21 cellular contexts compared by ENCODE assay signal in the genomic region with DNA sequence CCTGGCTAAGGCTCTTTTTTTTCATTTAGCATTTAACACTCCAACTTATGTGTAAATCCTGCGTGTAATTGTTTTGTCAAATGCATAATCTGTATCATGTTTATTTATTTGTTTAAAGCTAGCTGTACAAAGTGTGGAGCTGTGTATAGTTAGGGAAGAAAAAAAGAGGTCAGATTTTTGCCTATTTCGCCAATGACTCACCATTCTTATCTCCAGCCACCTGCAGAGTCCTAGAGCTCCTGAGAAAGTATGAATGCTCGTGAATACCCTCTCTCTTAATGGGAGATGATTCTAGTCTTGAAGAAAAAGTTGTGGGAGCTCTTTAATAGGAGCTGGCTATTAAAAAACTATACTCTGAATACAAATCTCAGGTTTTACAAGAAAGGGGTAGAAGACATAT.
"Had no signal": no experiment of that assay in that cellular context is flagged by ENCODE, and none has a peak within 500 bp of the region (broad histone marks: within the 10 kb centered on the region; RNA-seq: fewer than 3 reads in every experiment).

No MANE protein-coding gene starts in this region.

- DNase-seq: activated CD4-positive, alpha-beta T cell treated with anti-CD3 and anti-CD28 coated beads for 48 hours; activated CD4-positive, alpha-beta T cell treated with anti-CD3 and anti-CD28 coated beads, Interleukin-2, amount 50 U/mL, for 48 hours; activated CD4-positive, CD25-positive, alpha-beta regulatory T cell treated with anti-CD3 and anti-CD28 coated beads, Interleukin-2, amount 50 U/mL, for 72 hours; activated CD8-positive, alpha-beta memory T cell treated with anti-CD3 and anti-CD28 coated beads, Interleukin-2, amount 10 ng/mL, durations not matched to agents 7 days and 5 days; activated effector memory CD4-positive, alpha-beta T cell treated with Interleukin-2 at 50 U/mL for 16 hours; activated naive CD4-positive, alpha-beta T cell; activated T-cell treated with anti-CD3 and anti-CD28 coated beads, Interleukin-2, amount 50 U/mL, for 24 hours; aorta; brain microvascular endothelial cell; MG63; MV-4-11; NCI-H1092 treated with DMSO at 0.1 percent for 48 hours; NCI-H1417 treated with DMSO at 0.1 percent for 48 hours; NCI-H1694; NCI-H2029 treated with DMSO at 0.1 percent for 48 hours; NCI-H510A treated with DMSO at 0.1 percent for 48 hours; NCI-H69; PC-3; SHP77 treated with DMSO at 0.1 percent for 48 hours had no signal

- H3K36me3 ChIP-seq: brain microvascular endothelial cell, cardiac muscle cell, MG63 had no signal

- H3K4me3 ChIP-seq: cardiac muscle cell, MG63 had no signal

- H3K9me3 ChIP-seq: MG63 had no signal

- H3K27ac ChIP-seq: brain microvascular endothelial cell, cardiac muscle cell had no signal

- ATAC-seq: activated CD8-positive, alpha-beta memory T cell treated with anti-CD3 and anti-CD28 coated beads, Interleukin-2, amount 10 ng/mL, durations not matched to agents 7 days and 5 days; PC-3; WTC11 had no signal
